32 cellular contexts compared by ENCODE assay signal in genomic region chr17:12097326-12097725, GRCh38.
"Had no signal": no experiment of that assay in that cellular context is flagged by ENCODE, and none has a peak within 500 bp of the region (broad histone marks: within the 10 kb centered on the region; RNA-seq: fewer than 3 reads in every experiment).

No MANE protein-coding gene starts in this region.

- H3K4me1 ChIP-seq: gastrocnemius medialis, sigmoid colon, vagina had no signal

- H3K27me3 ChIP-seq: gastrocnemius medialis, ovary, sigmoid colon, vagina had no signal

- H3K4me1 Mint-ChIP-seq: activated naive CD4-positive, alpha-beta T cell treated with anti-CD3 and anti-CD28 coated beads, Interleukin-2, amount 10 ng/mL, durations not matched to agents 7 days and 5 days; mesothelial cell of epicardium; nephron progenitor cell; stimulated activated effector memory CD8-positive, alpha-beta T cell treated with anti-CD3 and anti-CD28 coated beads, Interleukin-12 subunit alpha, Interleukin-12 subunit beta, amount 100 ng/mL, for 72 hours; stimulated activated naive CD8-positive, alpha-beta T cell treated with anti-CD3 and anti-CD28 coated beads, Interleukin-15, amount 100 ng/mL, for 72 hours had no signal

- H3K4me3 Mint-ChIP-seq: activated naive CD4-positive, alpha-beta T cell treated with anti-CD3 and anti-CD28 coated beads, Interleukin-2, amount 10 ng/mL, durations not matched to agents 7 days and 5 days; activated naive CD8-positive, alpha-beta T cell treated with anti-CD3 and anti-CD28 coated beads, Interleukin-2, amount 10 ng/mL, durations not matched to agents 7 days and 5 days; effector memory CD8-positive, alpha-beta T cell; mesothelial cell of epicardium; naive B cell; nephron progenitor cell; stimulated activated effector memory CD8-positive, alpha-beta T cell treated with anti-CD3 and anti-CD28 coated beads, Interleukin-12 subunit alpha, Interleukin-12 subunit beta, amount 100 ng/mL, for 72 hours; stimulated activated naive CD8-positive, alpha-beta T cell treated with anti-CD3 and anti-CD28 coated beads, Interleukin-15, amount 100 ng/mL, for 72 hours; T-helper 2 cell treated with Interferon-gamma antibody and Interleukin-4, amounts not matched to agents 5 μg/mL and 100 μg/mL, for 36 hours; type B pancreatic cell had no signal

- H3K4me3 ChIP-seq: coronary artery, gastrocnemius medialis, ovary, sigmoid colon, vagina had no signal

- H3K27ac Mint-ChIP-seq: activated naive CD4-positive, alpha-beta T cell treated with anti-CD3 and anti-CD28 coated beads, Interleukin-2, amount 10 ng/mL, durations not matched to agents 7 days and 5 days; activated naive CD8-positive, alpha-beta T cell treated with anti-CD3 and anti-CD28 coated beads, Interleukin-2, amount 10 ng/mL, durations not matched to agents 7 days and 5 days; effector memory CD8-positive, alpha-beta T cell; mesothelial cell of epicardium; nephron progenitor cell; progenitor cell of endocrine pancreas; stimulated activated effector memory CD8-positive, alpha-beta T cell treated with anti-CD3 and anti-CD28 coated beads, Interleukin-12 subunit alpha, Interleukin-12 subunit beta, amount 100 ng/mL, for 72 hours; stimulated activated naive CD8-positive, alpha-beta T cell treated with anti-CD3 and anti-CD28 coated beads, Interleukin-15, amount 100 ng/mL, for 72 hours; T-helper 2 cell treated with Interferon-gamma antibody and Interleukin-4, amounts not matched to agents 5 μg/mL and 100 μg/mL, for 36 hours; type B pancreatic cell had no signal

- H3K27ac ChIP-seq: coronary artery, gastrocnemius medialis, ovary, sigmoid colon, vagina, VCaP had no signal

- H3K36me3 ChIP-seq: ovary had no signal

- H3K9me3 Mint-ChIP-seq: activated naive CD4-positive, alpha-beta T cell treated with anti-CD3 and anti-CD28 coated beads, Interleukin-2, amount 10 ng/mL, durations not matched to agents 7 days and 5 days; activated naive CD8-positive, alpha-beta T cell treated with anti-CD3 and anti-CD28 coated beads, Interleukin-2, amount 10 ng/mL, durations not matched to agents 7 days and 5 days; effector memory CD8-positive, alpha-beta T cell; naive B cell; stimulated activated effector memory CD8-positive, alpha-beta T cell treated with anti-CD3 and anti-CD28 coated beads, Interleukin-12 subunit alpha, Interleukin-12 subunit beta, amount 100 ng/mL, for 72 hours; T-helper 2 cell treated with Interferon-gamma antibody and Interleukin-4, amounts not matched to agents 5 μg/mL and 100 μg/mL, for 36 hours; type B pancreatic cell had no signal

- ATAC-seq: activated CD4-positive, CD25-positive, alpha-beta regulatory T cell treated with anti-CD3 and anti-CD28 coated beads, Interleukin-2, amount 50 U/mL, for 24 hours; effector memory CD8-positive, alpha-beta T cell; esophagus mucosa; gastrocnemius medialis; left cardiac atrium; left ventricle myocardium superior; stimulated activated effector memory CD8-positive, alpha-beta T cell treated with anti-CD3 and anti-CD28 coated beads, Interleukin-12 subunit alpha, Interleukin-12 subunit beta, amount 100 ng/mL, for 72 hours; stimulated activated naive CD8-positive, alpha-beta T cell treated with anti-CD3 and anti-CD28 coated beads, Interleukin-15, amount 100 ng/mL, for 72 hours had no signal

- H3K9me3 ChIP-seq: ovary, sigmoid colon, vagina had no signal

- H3K27me3 Mint-ChIP-seq: activated naive CD4-positive, alpha-beta T cell treated with anti-CD3 and anti-CD28 coated beads, Interleukin-2, amount 10 ng/mL, durations not matched to agents 7 days and 5 days; activated naive CD8-positive, alpha-beta T cell treated with anti-CD3 and anti-CD28 coated beads, Interleukin-2, amount 10 ng/mL, durations not matched to agents 7 days and 5 days; effector memory CD8-positive, alpha-beta T cell; naive B cell; progenitor cell of endocrine pancreas; stimulated activated naive CD8-positive, alpha-beta T cell treated with anti-CD3 and anti-CD28 coated beads, Interleukin-15, amount 100 ng/mL, for 72 hours; type B pancreatic cell had no signal

- DNase-seq: activated CD4-positive, alpha-beta T cell treated with anti-CD3 and anti-CD28 coated beads for 48 hours; activated CD4-positive, alpha-beta T cell treated with anti-CD3 and anti-CD28 coated beads, Interleukin-2, amount 50 U/mL, for 48 hours; activated CD8-positive, alpha-beta memory T cell treated with anti-CD3 and anti-CD28 coated beads for 24 hours; activated gamma-delta T cell; activated naive CD4-positive, alpha-beta T cell treated with anti-CD3 and anti-CD28 coated beads, Interleukin-2, amount 10 ng/mL, durations not matched to agents 7 days and 5 days; activated naive CD8-positive, alpha-beta T cell treated with anti-CD3 and anti-CD28 coated beads, Interleukin-2, amount 10 ng/mL, durations not matched to agents 7 days and 5 days; amniotic stem cell; effector memory CD8-positive, alpha-beta T cell; gastrocnemius medialis; glutamatergic neuron; islet precursor cell; left cardiac atrium; left ventricle myocardium superior; naive B cell; nephron progenitor cell; ovary; sigmoid colon; small intestine; stimulated activated CD4-positive, alpha-beta T cell treated with anti-CD3 and anti-CD28 coated beads, Interleukin-4, amount 100 ng/mL, for 24 hours; stimulated activated naive CD8-positive, alpha-beta T cell treated with anti-CD3 and anti-CD28 coated beads, Interleukin-15, amount 100 ng/mL, for 72 hours; substantia nigra; T-helper 1 cell had no signal
